Comparison of ENCODE assay signal across 11 cellular contexts in genomic region chr4:76562851-76563803, GRCh38.
DNase-seq lines count a peak whose midpoint lies in the region; ATAC-seq and TF ChIP-seq lines count a peak whose summit lies in the region.
"Had no signal": no experiment of that assay in that cellular context is flagged by ENCODE, and none has a peak within 500 bp of the region (broad histone marks: within the 10 kb centered on the region; RNA-seq: fewer than 3 reads in every experiment).

No MANE protein-coding gene starts in this region.

- H3K36me3 ChIP-seq in tibial nerve, result no peaks in the 10 kb centered on the region

- TF ChIP-seq POLR2A in tibial nerve (IDR thresholded peaks at IDR 0.05), result no peak

- peaks cover 0 to 21% (median 2%) of the 10 kb centered on the region in 4 donors for H3K4me1 ChIP-seq in tibial nerve

- no peak for DNase-seq in Calu3
- peak; percentile 42 for DNase-seq in NCI-H146 (lab: John Stamatoyannopoulos, UW)
- DNase-seq in coronary artery (ENCODE audit: low spot score), result no peak
- no peak for DNase-seq in tibial nerve (ENCODE audit: low spot score in 2 of 2)
- DNase-seq in effector memory CD8-positive, alpha-beta T cell, result no peak
- DNase-seq in glomerular visceral epithelial cell (ENCODE audit: extremely low spot score), result no peak
- no peak for DNase-seq in WTC11 (ENCODE audit: low spot score)
- DNase-seq: activated T-cell treated with anti-CD3 and anti-CD28 coated beads, Interleukin-2, amount 50 U/mL, for 4 hours; occipital lobe had no signal

- H3K27ac ChIP-seq in coronary artery, result peak overlapping the region; percentile 35 to 82
- peak overlapping the region in 1 of 4 donors; percentile 47 for H3K27ac ChIP-seq in tibial nerve

- TF ChIP-seq EP300 in tibial nerve (IDR thresholded peaks at IDR 0.05), result no peak

- ATAC-seq in effector memory CD8-positive, alpha-beta T cell (replicated peaks), result no peak
- ATAC-seq in WTC11, result no peak
- ATAC-seq: activated T-cell treated with anti-CD3 and anti-CD28 coated beads, Interleukin-2, amount 50 U/mL, for 4 hours had no signal

- H3K36me3 Mint-ChIP-seq in Calu3 (ENCODE audit: insufficient read depth, unreplicated experiment) (no peaks in the 10 kb centered on the region), nephron (ENCODE audit: low read depth) (no peaks in the 10 kb centered on the region), WTC11 (no peaks in the 10 kb centered on the region)
- no peaks in the 10 kb centered on the region for H3K36me3 Mint-ChIP-seq in effector memory CD8-positive, alpha-beta T cell (ENCODE audit: insufficient read depth)

- no TSS peak for BruUV-seq in Calu3 (replicated peaks; lab: Mats Ljungman, UMichigan)

- H3K9me3 ChIP-seq in tibial nerve, result no peaks in the 10 kb centered on the region

- H3K9me3 Mint-ChIP-seq in Calu3 (ENCODE audit: low read depth, unreplicated experiment), result no peaks in the 10 kb centered on the region
- H3K9me3 Mint-ChIP-seq in nephron, result no peaks in the 10 kb centered on the region
- no peaks in the 10 kb centered on the region for H3K9me3 Mint-ChIP-seq in effector memory CD8-positive, alpha-beta T cell
- no peaks in the 10 kb centered on the region for H3K9me3 Mint-ChIP-seq in WTC11
- H3K9me3 Mint-ChIP-seq: activated T-cell treated with anti-CD3 and anti-CD28 coated beads, Interleukin-2, amount 50 U/mL, for 4 hours; dendritic cell treated with granulocyte-macrophage colony-stimulating factor and Interleukin-4, amounts not matched to agents 40 ng/mL and 50 ng/mL, for 4 days had no signal

- H3K27ac Mint-ChIP-seq in Calu3 (ENCODE audit: unreplicated experiment), result peak overlapping the region; percentile 91
- H3K27ac Mint-ChIP-seq in nephron, result peak overlapping the region; percentile 82 to 94 (median 91)
- no peak overlapping the region for H3K27ac Mint-ChIP-seq in effector memory CD8-positive, alpha-beta T cell
- H3K27ac Mint-ChIP-seq in WTC11, result no peak overlapping the region
- H3K27ac Mint-ChIP-seq: dendritic cell treated with granulocyte-macrophage colony-stimulating factor and Interleukin-4, amounts not matched to agents 40 ng/mL and 50 ng/mL, for 4 days had no signal

- no peak for TF ChIP-seq CTCF in Calu3 (IDR thresholded peaks at IDR 0.05; ENCODE audit: unreplicated experiment)
- no peak for TF ChIP-seq CTCF in coronary artery (IDR thresholded peaks at IDR 0.05)
- no peak for TF ChIP-seq CTCF in nephron (IDR thresholded peaks at IDR 0.05; ENCODE audit: unreplicated experiment in 3 of 3)
- TF ChIP-seq CTCF in tibial nerve (IDR thresholded peaks at IDR 0.05), result no peak
- TF ChIP-seq CTCF in WTC11 (IDR thresholded peaks at IDR 0.05), result no peak

- intact Hi-C loops in Calu3 (cut with micrococcal nuclease; ENCODE audit: unreplicated experiment), result loop anchor here (2.0 kb wide), 1 partner anchor 50 kb away; no protein-coding TSS in a partner anchor

- POLR2A ChIA-PET in WTC11 (lab: Charles Lee), result interaction anchor here (1.0 kb wide), 1 partner anchor 23 kb away, joined by 3 read pairs; no protein-coding TSS in a partner anchor

- no peaks in the 10 kb centered on the region for H3K27me3 Mint-ChIP-seq in Calu3 (ENCODE audit: unreplicated experiment)
- H3K27me3 Mint-ChIP-seq in nephron (ENCODE audit: low read depth), result no peaks in the 10 kb centered on the region
- peaks cover 29 to 33% of the 10 kb centered on the region in 2 donors for H3K27me3 Mint-ChIP-seq in effector memory CD8-positive, alpha-beta T cell
- H3K27me3 Mint-ChIP-seq in WTC11 (ENCODE audit: low read depth), result no peaks in the 10 kb centered on the region; the same call in 1 of the 2 replicates
- H3K27me3 Mint-ChIP-seq: dendritic cell treated with granulocyte-macrophage colony-stimulating factor and Interleukin-4, amounts not matched to agents 40 ng/mL and 50 ng/mL, for 4 days had no signal

- H3K27me3 ChIP-seq in tibial nerve, result no peaks in the 10 kb centered on the region

- 72 to 80% methylated on average over 6 of the region's 6 CpGs for WGBS in tibial nerve, 2 donors

- no peak overlapping the region for H3K4me3 ChIP-seq in coronary artery
- H3K4me3 ChIP-seq in tibial nerve, result no peak overlapping the region

- H3K4me3 Mint-ChIP-seq in Calu3 (ENCODE audit: low read depth, unreplicated experiment), result no peak overlapping the region
- no peak overlapping the region for H3K4me3 Mint-ChIP-seq in nephron
- H3K4me3 Mint-ChIP-seq in effector memory CD8-positive, alpha-beta T cell, result no peak overlapping the region
- no peak overlapping the region for H3K4me3 Mint-ChIP-seq in WTC11
- H3K4me3 Mint-ChIP-seq: activated T-cell treated with anti-CD3 and anti-CD28 coated beads, Interleukin-2, amount 50 U/mL, for 4 hours; dendritic cell treated with granulocyte-macrophage colony-stimulating factor and Interleukin-4, amounts not matched to agents 40 ng/mL and 50 ng/mL, for 4 days had no signal

- H3K4me1 Mint-ChIP-seq in Calu3 (ENCODE audit: low read depth, unreplicated experiment) (peaks cover 49% of the 10 kb centered on the region), nephron (peaks cover 66% of the 10 kb centered on the region), WTC11 (peaks cover 57% of the 10 kb centered on the region)
- no peaks in the 10 kb centered on the region for H3K4me1 Mint-ChIP-seq in effector memory CD8-positive, alpha-beta T cell (ENCODE audit: low read depth in 2 of 2)

- CTCF ChIA-PET in Calu3 (lab: Charles Lee), result interaction anchor here (0.6 to 1.1 kb wide), 5 partner anchors 12 to 616 kb away, joined by 3 to 7 read pairs (median 3); no protein-coding TSS in a partner anchor
- CTCF ChIA-PET in WTC11 (lab: Charles Lee), result interaction anchor here (1.5 to 1.6 kb wide), 2 partner anchors 23 to 64 kb away, joined by 3 to 4 read pairs; no protein-coding TSS in a partner anchor

TF ChIP-seq in WTC11, 78 proteins besides CTCF, POLR2A, EP300 and RAD21 (continues in another document):
- no peak for TF ChIP-seq JUN (CRISPR knock-in tag; IDR thresholded peaks at IDR 0.05)
- no peak for TF ChIP-seq CREM (CRISPR knock-in tag; IDR thresholded peaks at IDR 0.05)
- TF ChIP-seq ATF2 (CRISPR knock-in tag; IDR thresholded peaks at IDR 0.05; ENCODE audit: borderline replicate concordance, low read depth), result no peak
- TF ChIP-seq MAX (CRISPR knock-in tag; IDR thresholded peaks at IDR 0.05), result no peak
- no peak for TF ChIP-seq E2F5 (CRISPR knock-in tag; IDR thresholded peaks at IDR 0.05)
- TF ChIP-seq TEAD4 (CRISPR knock-in tag; IDR thresholded peaks at IDR 0.05), result no peak
- no peak for TF ChIP-seq HMGA2 (CRISPR knock-in tag; IDR thresholded peaks at IDR 0.05)
- no peak for TF ChIP-seq NR2C2 (CRISPR knock-in tag; IDR thresholded peaks at IDR 0.05)
- no peak for TF ChIP-seq FOXJ3 (CRISPR knock-in tag; IDR thresholded peaks at IDR 0.05; ENCODE audit: borderline replicate concordance)
- TF ChIP-seq ZNF219 (CRISPR knock-in tag; IDR thresholded peaks at IDR 0.05; ENCODE audit: borderline replicate concordance), result no peak
- TF ChIP-seq SOX15 (CRISPR knock-in tag; IDR thresholded peaks at IDR 0.05), result no peak
- TF ChIP-seq AFF4 (CRISPR knock-in tag; IDR thresholded peaks at IDR 0.05; ENCODE audit: borderline replicate concordance), result no peak

Comparison
In these comparisons a context has a peak if more than half of its experiments do, and no peak if none do; other contexts are left out.
1. H3K27ac Mint-ChIP-seq: peak in Calu3 (single experiment) and nephron (3 of 3); none in effector memory CD8-positive, alpha-beta T cell (0 of 2) and WTC11 (single experiment).